In genomic region chr6:158492881-158493280, GRCh38 we compare ENCODE assay signal across 24 cellular contexts.
"Had no signal": no experiment of that assay in that cellular context is flagged by ENCODE, and none has a peak within 500 bp of the region (broad histone marks: within the 10 kb centered on the region; RNA-seq: fewer than 3 reads in every experiment).

No MANE protein-coding gene starts in this region.

- DNase-seq: dermis blood vessel endothelial cell; dorsolateral prefrontal cortex; effector CD8-positive, alpha-beta T cell; effector memory CD8-positive, alpha-beta T cell; endodermal cell; erythroblast; esophagus squamous epithelium; foreskin fibroblast; foreskin melanocyte; gastrocnemius medialis; glutamatergic neuron; head of caudate nucleus; heart right ventricle; hippocampal formation; left cardiac atrium; left lung; left ventricle myocardium superior; lower lobe of right lung; mesenchymal stem cell; mucosa of descending colon had no signal

- H3K4me3 Mint-ChIP-seq: effector memory CD8-positive, alpha-beta T cell; endodermal cell; mesothelial cell of epicardium had no signal

- ATAC-seq: effector memory CD8-positive, alpha-beta T cell; esophagus mucosa; gastrocnemius medialis; left cardiac atrium; left lung; left ventricle myocardium superior; mucosa of descending colon had no signal

- H3K4me1 Mint-ChIP-seq: endodermal cell, mesothelial cell of epicardium had no signal

- H3K27me3 Mint-ChIP-seq: effector memory CD8-positive, alpha-beta T cell had no signal

- H3K27ac Mint-ChIP-seq: effector memory CD8-positive, alpha-beta T cell; mesothelial cell of epicardium had no signal

- H3K9me3 ChIP-seq: esophagus squamous epithelium, gastrocnemius medialis, heart right ventricle, left lung, lower lobe of right lung, mucosa of descending colon had no signal

- H3K9me3 Mint-ChIP-seq: effector memory CD8-positive, alpha-beta T cell; endodermal cell; mesothelial cell of epicardium had no signal

- H3K4me1 ChIP-seq: esophagus squamous epithelium, gastrocnemius medialis, heart right ventricle, left lung, lower lobe of right lung had no signal

- H3K4me3 ChIP-seq: coronary artery, dorsolateral prefrontal cortex, esophagus squamous epithelium, gastrocnemius medialis, heart right ventricle, left lung, lower lobe of right lung, mucosa of descending colon had no signal

- H3K27me3 ChIP-seq: dorsolateral prefrontal cortex, esophagus squamous epithelium, gastrocnemius medialis, heart right ventricle, left lung had no signal

- H3K27ac ChIP-seq: coronary artery, epithelial cell of prostate, esophagus squamous epithelium, gastrocnemius medialis, heart right ventricle, left lung, lower lobe of right lung had no signal
